17 cellular contexts compared by ENCODE assay signal in the genomic region with DNA sequence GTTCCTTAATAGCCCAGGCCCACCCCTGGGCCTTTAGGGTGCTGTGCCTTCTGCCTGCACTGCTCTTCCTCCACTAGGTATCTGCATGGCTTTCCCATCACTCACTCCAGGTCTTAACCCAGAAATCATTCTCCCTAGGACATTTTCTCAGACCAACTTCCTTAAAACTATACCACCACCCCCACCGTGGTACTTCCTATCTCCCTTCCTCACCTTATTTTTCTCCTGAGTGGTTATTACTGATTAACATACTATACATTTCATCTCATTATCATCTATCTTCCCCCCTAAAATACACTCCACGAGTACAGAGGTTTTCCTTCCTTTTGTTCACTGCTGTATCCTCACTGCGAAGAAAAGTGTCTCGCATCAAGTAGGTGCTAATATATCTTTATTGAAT.
DNase-seq lines count a peak whose midpoint lies in the region; ATAC-seq, FAIRE-seq and TF ChIP-seq lines count a peak whose summit lies in the region.
"Had no signal": no experiment of that assay in that cellular context is flagged by ENCODE, and none has a peak within 500 bp of the region (broad histone marks: within the 10 kb centered on the region; RNA-seq: fewer than 3 reads in every experiment).

No MANE protein-coding gene starts in this region.

- intact Hi-C loops in K562 (cut with micrococcal nuclease), result loop anchor here (10.0 kb wide), 1 partner anchor 542 kb away; no protein-coding TSS in a partner anchor

- ATAC-seq in activated naive CD8-positive, alpha-beta T cell treated with anti-CD3 and anti-CD28 coated beads, Interleukin-2, amount 50 U/mL, for 24 hours, result no peak
- peak; percentile 50 for ATAC-seq in K562

- FAIRE-seq in K562 (lab: Jason Lieb, UNC), result no peak
- FAIRE-seq: D721Med, GM12892, GM18507 had no signal

- H3K9ac ChIP-seq in K562 (ENCODE audit: insufficient read depth in 1 of 2, low read depth in 2 of 2, low read length in 2 of 2), result peak overlapping the region in 1 of 2 experiments; percentile 20; a peak in 1 of 4 replicates
- H3K9ac ChIP-seq: BLaER1 treated with 17β-estradiol and CSF1 and Interleukin-3, amounts not matched to agents 10 nM and 100 nM; GM23248 had no signal

- DNase-seq in activated naive CD8-positive, alpha-beta T cell treated with anti-CD3 and anti-CD28 coated beads, Interleukin-2, amount 50 U/mL, for 24 hours, result no peak
- DNase-seq in OCI-M1 (lab: John Stamatoyannopoulos, UW), result peak; percentile 30
- DNase-seq in K562 (ENCODE audit: extremely low read depth in 1 of 4, low spot score in 3 of 4), result peak in 2 of 4 experiments; percentile 16 to 37
- no peak for DNase-seq in HCEC 1CT
- DNase-seq in ecto neural progenitor cell (ENCODE audit: low spot score), result no peak
- DNase-seq: Caco-2; CD8-positive, alpha-beta memory T cell; GDM1; GM23248 had no signal

- in situ Hi-C loops in K562 (cut with MboI), result no loop called here

- H4K20me1 ChIP-seq in K562 (replicated peaks; ENCODE audit: control insufficient read depth, insufficient read depth, low read length), result no peaks in the 10 kb centered on the region
- H4K20me1 ChIP-seq: BLaER1 treated with 17β-estradiol and CSF1 and Interleukin-3, amounts not matched to agents 10 nM and 100 nM had no signal

- no peaks in the 10 kb centered on the region for H3K79me2 ChIP-seq in K562 (ENCODE audit: control insufficient read depth, insufficient read depth, low read length)

- no peak overlapping the region for H3K4me3 Mint-ChIP-seq in activated naive CD8-positive, alpha-beta T cell
- H3K4me3 Mint-ChIP-seq in activated naive CD8-positive, alpha-beta T cell treated with anti-CD3 and anti-CD28 coated beads, Interleukin-2, amount 50 U/mL, for 24 hours, result no peak overlapping the region
- H3K4me3 Mint-ChIP-seq: B cell; CD8-positive, alpha-beta memory T cell had no signal

- no peaks in the 10 kb centered on the region for H3K27me3 Mint-ChIP-seq in activated naive CD8-positive, alpha-beta T cell
- peaks cover 3% of the 10 kb centered on the region for H3K27me3 Mint-ChIP-seq in activated naive CD8-positive, alpha-beta T cell treated with anti-CD3 and anti-CD28 coated beads, Interleukin-2, amount 50 U/mL, for 24 hours
- H3K27me3 Mint-ChIP-seq: B cell; CD8-positive, alpha-beta memory T cell had no signal

- H3K27me3 ChIP-seq in K562 (ENCODE audit: control insufficient read depth in 2 of 2, insufficient read depth in 2 of 2, low read length in 2 of 2) (no peaks in the 10 kb centered on the region), neutrophil (no peaks in the 10 kb centered on the region)
- H3K27me3 ChIP-seq: BLaER1 treated with 17β-estradiol and CSF1 and Interleukin-3, amounts not matched to agents 10 nM and 100 nM had no signal

- TF ChIP-seq CTCF in K562 (IDR thresholded peaks at IDR 0.05 in 2 of 3, conservative IDR thresholded peaks at IDR 0.05 in 1 of 3; ENCODE audit: insufficient read depth in 2 of 3, low read depth in 1 of 3, low read length in 3 of 3) (no peak), neutrophil (IDR thresholded peaks at IDR 0.05) (no peak)

- TF ChIP-seq POLR2A in K562 (conservative IDR thresholded peaks at IDR 0.05), result no peak

- no peaks in the 10 kb centered on the region for H3K9me3 Mint-ChIP-seq in activated naive CD8-positive, alpha-beta T cell (ENCODE audit: low read depth)
- H3K9me3 Mint-ChIP-seq in activated naive CD8-positive, alpha-beta T cell treated with anti-CD3 and anti-CD28 coated beads, Interleukin-2, amount 50 U/mL, for 24 hours, result no peaks in the 10 kb centered on the region
- H3K9me3 Mint-ChIP-seq: CD8-positive, alpha-beta memory T cell had no signal

- TF ChIP-seq RAD21 in K562 (CRISPR knock-in tag; conservative IDR thresholded peaks at IDR 0.05 in 1 of 2, IDR thresholded peaks at IDR 0.05 in 1 of 2), result no peak

- H3K9me1 ChIP-seq in K562 (ENCODE audit: control insufficient read depth, insufficient read depth, low read length), result no peaks in the 10 kb centered on the region

- H3K36me3 ChIP-seq in K562 (ENCODE audit: control insufficient read depth, insufficient read depth, low read length) (no peaks in the 10 kb centered on the region), neutrophil (peaks cover 5% of the 10 kb centered on the region)
- H3K36me3 ChIP-seq: BLaER1 treated with 17β-estradiol and CSF1 and Interleukin-3, amounts not matched to agents 10 nM and 100 nM; HAP-1 had no signal

- peaks cover 5% of the 10 kb centered on the region for H3K36me3 Mint-ChIP-seq in activated naive CD8-positive, alpha-beta T cell
- no peaks in the 10 kb centered on the region for H3K36me3 Mint-ChIP-seq in activated naive CD8-positive, alpha-beta T cell treated with anti-CD3 and anti-CD28 coated beads, Interleukin-2, amount 50 U/mL, for 24 hours (ENCODE audit: low read depth)
- H3K36me3 Mint-ChIP-seq: CD8-positive, alpha-beta memory T cell had no signal

- TF ChIP-seq EP300 in K562 (IDR thresholded peaks at IDR 0.05; ENCODE audit: low read length), result no peak

- H3K27ac ChIP-seq in K562 (ENCODE audit: extremely low read depth, low read depth, low read length), result no peak overlapping the region
- peak overlapping the region; percentile 24 for H3K27ac ChIP-seq in neutrophil
- H3K27ac ChIP-seq: BLaER1 treated with 17β-estradiol and CSF1 and Interleukin-3, amounts not matched to agents 10 nM and 100 nM; GM23248 had no signal

- no peak overlapping the region for H3K4me2 ChIP-seq in K562 (ENCODE audit: insufficient read depth, low read length)
- H3K4me2 ChIP-seq: BLaER1 treated with 17β-estradiol and CSF1 and Interleukin-3, amounts not matched to agents 10 nM and 100 nM had no signal

- peaks cover 44% of the 10 kb centered on the region for H3K4me1 Mint-ChIP-seq in activated naive CD8-positive, alpha-beta T cell (ENCODE audit: low read depth)
- H3K4me1 Mint-ChIP-seq in activated naive CD8-positive, alpha-beta T cell treated with anti-CD3 and anti-CD28 coated beads, Interleukin-2, amount 50 U/mL, for 24 hours, result peaks cover 44% of the 10 kb centered on the region
- H3K4me1 Mint-ChIP-seq: B cell had no signal

- H3K27ac Mint-ChIP-seq in activated naive CD8-positive, alpha-beta T cell, result peak overlapping the region; percentile 68
- H3K27ac Mint-ChIP-seq in activated naive CD8-positive, alpha-beta T cell treated with anti-CD3 and anti-CD28 coated beads, Interleukin-2, amount 50 U/mL, for 24 hours, result no peak overlapping the region
- H3K27ac Mint-ChIP-seq: B cell had no signal

- H3K4me1 ChIP-seq in K562 (replicated peaks in 1 of 2; ENCODE audit: control insufficient read depth in 2 of 2, insufficient read depth in 2 of 2, low read length in 2 of 2) (peaks cover 8 to 23% of the 10 kb centered on the region in 2 experiments; a peak in 3 of 5 replicates), neutrophil (ENCODE audit: control insufficient read depth in 1 of 2, insufficient read depth in 1 of 2, low read depth in 1 of 2, low read length in 1 of 2) (peaks cover 14 to 16% of the 10 kb centered on the region in 2 experiments)
- H3K4me1 ChIP-seq: BLaER1 treated with 17β-estradiol and CSF1 and Interleukin-3, amounts not matched to agents 10 nM and 100 nM; Caco-2; HAP-1 had no signal

- WGBS in K562 (ENCODE audit: insufficient coverage, low coverage, missing lambda C conversion rate), result 15% methylated on average over 4 of the region's 4 CpGs

- H3K9me3 ChIP-seq in K562 (replicated peaks; ENCODE audit: control insufficient read depth, insufficient read depth, low read depth, low read length) (no peaks in the 10 kb centered on the region), neutrophil (no peaks in the 10 kb centered on the region)
- H3K9me3 ChIP-seq: BLaER1 treated with 17β-estradiol and CSF1 and Interleukin-3, amounts not matched to agents 10 nM and 100 nM; Caco-2; HAP-1 had no signal

- H3K4me3 ChIP-seq in K562 (no peak overlapping the region), neutrophil (ENCODE audit: low read depth in 1 of 2, low read length in 1 of 2) (no peak overlapping the region)
- H3K4me3 ChIP-seq: BLaER1 treated with 17β-estradiol and CSF1 and Interleukin-3, amounts not matched to agents 10 nM and 100 nM; GM23248; HAP-1 had no signal

- BruUV-seq in K562 (replicated peaks; lab: Mats Ljungman, UMichigan), result no TSS peak

- H2AFZ ChIP-seq in K562 (ENCODE audit: low read depth, low read length), result no peak overlapping the region
- H2AFZ ChIP-seq: GM23248 had no signal

- POLR2A ChIA-PET in K562 (lab: Yijun Ruan, JAX), result interaction anchor here (0.6 kb wide), 1 partner anchor 580 kb away, joined by 3 read pairs; no protein-coding TSS in a partner anchor

- CTCF ChIA-PET in K562 (lab: Yijun Ruan, JAX; ENCODE audit: low intra/inter-chr PET ratio), result no interaction called here

TF ChIP-seq in K562, 482 proteins besides CTCF, POLR2A, EP300 and RAD21 (continues in another document):
- TF ChIP-seq ZNF134 (CRISPR knock-in tag; conservative IDR thresholded peaks at IDR 0.05) (no peak), DPF2 (IDR thresholded peaks at IDR 0.05) (peak; percentile 44; the same call in 1 of the 2 replicates), FIP1L1 (IDR thresholded peaks at IDR 0.05; ENCODE audit: low read depth, low read length, poor library complexity, severe bottlenecking) (no peak), ARID1B (IDR thresholded peaks at IDR 0.05) (peak; percentile 79), HDAC8 (tag; IDR thresholded peaks at IDR 0.05) (no peak), POLR2B (IDR thresholded peaks at IDR 0.05; ENCODE audit: low read depth, partially characterized antibody) (no peak)
- TF ChIP-seq, protein P1, sequence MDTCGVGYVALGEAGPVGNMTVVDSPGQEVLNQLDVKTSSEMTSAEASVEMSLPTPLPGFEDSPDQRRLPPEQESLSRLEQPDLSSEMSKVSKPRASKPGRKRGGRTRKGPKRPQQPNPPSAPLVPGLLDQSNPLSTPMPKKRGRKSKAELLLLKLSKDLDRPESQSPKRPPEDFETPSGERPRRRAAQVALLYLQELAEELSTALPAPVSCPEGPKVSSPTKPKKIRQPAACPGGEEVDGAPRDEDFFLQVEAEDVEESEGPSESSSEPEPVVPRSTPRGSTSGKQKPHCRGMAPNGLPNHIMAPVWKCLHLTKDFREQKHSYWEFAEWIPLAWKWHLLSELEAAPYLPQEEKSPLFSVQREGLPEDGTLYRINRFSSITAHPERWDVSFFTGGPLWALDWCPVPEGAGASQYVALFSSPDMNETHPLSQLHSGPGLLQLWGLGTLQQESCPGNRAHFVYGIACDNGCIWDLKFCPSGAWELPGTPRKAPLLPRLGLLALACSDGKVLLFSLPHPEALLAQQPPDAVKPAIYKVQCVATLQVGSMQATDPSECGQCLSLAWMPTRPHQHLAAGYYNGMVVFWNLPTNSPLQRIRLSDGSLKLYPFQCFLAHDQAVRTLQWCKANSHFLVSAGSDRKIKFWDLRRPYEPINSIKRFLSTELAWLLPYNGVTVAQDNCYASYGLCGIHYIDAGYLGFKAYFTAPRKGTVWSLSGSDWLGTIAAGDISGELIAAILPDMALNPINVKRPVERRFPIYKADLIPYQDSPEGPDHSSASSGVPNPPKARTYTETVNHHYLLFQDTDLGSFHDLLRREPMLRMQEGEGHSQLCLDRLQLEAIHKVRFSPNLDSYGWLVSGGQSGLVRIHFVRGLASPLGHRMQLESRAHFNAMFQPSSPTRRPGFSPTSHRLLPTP (IDR thresholded peaks at IDR 0.05; ENCODE audit: borderline replicate concordance, extremely low read depth, insufficient read length), result no peak
